ENCODE assay signal across 1 cellular context in genomic region chr11:76408171-76408965, GRCh38.
TF ChIP-seq lines count a peak whose summit lies in the region.

No MANE protein-coding gene starts in this region.

TF ChIP-seq in H1, 55 proteins besides CTCF, POLR2A, EP300 and RAD21 (continued from another document):
- TF ChIP-seq SIX5 (IDR thresholded peaks at IDR 0.05; ENCODE audit: low read depth, low read length) (no peak), E2F6 (IDR thresholded peaks at IDR 0.05) (no peak), EZH2 (IDR thresholded peaks at IDR 0.05; ENCODE audit: low read depth, low read length, severe bottlenecking) (no peak), EGR1 (IDR thresholded peaks at IDR 0.05; ENCODE audit: borderline replicate concordance, low read depth, low read length) (no peak)
TF ChIP-seq in H1: peak in this region for 0.
